In the genomic region with DNA sequence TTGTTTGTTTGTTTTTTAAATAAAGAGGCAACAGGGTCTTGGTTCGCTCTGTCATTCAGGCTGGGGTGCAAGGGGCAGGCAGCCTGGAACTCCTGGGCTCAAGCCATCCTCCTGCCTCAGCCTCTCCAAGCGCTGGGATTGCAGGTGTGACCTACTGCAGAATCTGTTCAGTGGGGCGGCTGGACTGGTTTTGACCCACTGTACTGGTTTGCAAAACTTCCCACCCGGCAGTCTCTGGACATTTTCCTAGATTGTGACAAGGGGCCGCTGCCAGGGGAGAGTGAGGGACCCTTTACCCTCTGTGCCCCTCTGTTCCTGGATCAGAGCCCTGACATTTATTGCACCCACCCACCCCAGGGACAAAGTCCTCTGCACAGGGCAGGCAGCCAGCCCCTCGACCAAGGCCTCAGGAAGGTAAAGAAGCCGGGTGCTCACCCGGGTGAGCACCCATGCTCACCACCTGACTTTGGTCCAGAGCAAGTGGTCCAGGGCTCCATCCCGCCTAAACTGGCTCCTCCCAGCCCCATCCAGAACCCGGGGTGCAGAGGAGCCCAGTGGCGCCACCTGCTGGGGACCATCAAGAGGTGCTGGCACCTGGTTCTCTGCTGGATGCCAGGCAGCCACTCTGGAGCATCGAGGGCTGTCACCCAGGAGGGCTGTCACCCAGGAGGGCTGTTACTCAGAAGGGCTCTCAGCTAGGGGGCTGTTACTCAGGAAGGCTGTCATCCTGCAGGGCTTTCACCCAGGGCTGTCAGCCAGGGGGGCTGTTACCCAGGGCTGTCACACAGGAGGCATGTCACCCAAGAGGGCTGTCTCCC, we compare ENCODE assay signal across 8 cellular contexts.
DNase-seq lines count a peak whose midpoint lies in the region; ATAC-seq and TF ChIP-seq lines count a peak whose summit lies in the region.

No MANE protein-coding gene starts in this region.

- no peaks in the 10 kb centered on the region for H3K4me1 Mint-ChIP-seq in CD8-positive, alpha-beta T cell (ENCODE audit: low read depth)
- H3K4me1 Mint-ChIP-seq in naive thymus-derived CD4-positive, alpha-beta T cell, result peaks cover 0 to 2% (median 0%) of the 10 kb centered on the region in 7 donors

- no peaks in the 10 kb centered on the region for H3K36me3 Mint-ChIP-seq in CD8-positive, alpha-beta T cell
- H3K36me3 Mint-ChIP-seq in naive thymus-derived CD4-positive, alpha-beta T cell, result peaks cover 0 to 4% (median 0%) of the 10 kb centered on the region in 5 donors

- intact Hi-C loops in CD8-positive, alpha-beta T cell (cut with DNase I, micrococcal nuclease), result no loop called here
- intact Hi-C loops in naive thymus-derived CD4-positive, alpha-beta T cell (cut with micrococcal nuclease), result no loop called here

- no peaks in the 10 kb centered on the region for H3K27me3 Mint-ChIP-seq in CD8-positive, alpha-beta T cell (ENCODE audit: low read depth)
- peaks cover 0 to 7% (median 0%) of the 10 kb centered on the region in 5 donors for H3K27me3 Mint-ChIP-seq in naive thymus-derived CD4-positive, alpha-beta T cell

- no peaks in the 10 kb centered on the region for H3K4me1 ChIP-seq in CD8-positive, alpha-beta T cell (ENCODE audit: insufficient read depth, low read length)
- H3K4me1 ChIP-seq in HAP-1, result no peaks in the 10 kb centered on the region
- no peaks in the 10 kb centered on the region for H3K4me1 ChIP-seq in naive thymus-derived CD4-positive, alpha-beta T cell (ENCODE audit: control insufficient read depth in 2 of 2, insufficient read depth in 2 of 2, low read length in 2 of 2)

- CTCF ChIA-PET in CD8-positive, alpha-beta T cell (lab: Charles Lee), result no interaction called here
- CTCF ChIA-PET in naive thymus-derived CD4-positive, alpha-beta T cell (lab: Charles Lee), result no interaction called here

- H3K4me3 ChIP-seq in CD8-positive, alpha-beta T cell (ENCODE audit: low read depth, low read length), result no peak overlapping the region
- H3K4me3 ChIP-seq in HAP-1 (no peak overlapping the region), choroid plexus epithelial cell (ENCODE audit: low read depth, low read length) (no peak overlapping the region)
- no peak overlapping the region for H3K4me3 ChIP-seq in naive thymus-derived CD4-positive, alpha-beta T cell (ENCODE audit: low read length)

- no peaks in the 10 kb centered on the region for H3K27me3 ChIP-seq in CD8-positive, alpha-beta T cell (ENCODE audit: insufficient read depth, low read length)
- no peaks in the 10 kb centered on the region for H3K27me3 ChIP-seq in HAP-1 (ENCODE audit: low read depth)
- H3K27me3 ChIP-seq in naive thymus-derived CD4-positive, alpha-beta T cell (ENCODE audit: control insufficient read depth in 2 of 2, insufficient read depth in 2 of 2, low read length in 2 of 2), result no peaks in the 10 kb centered on the region

- peak; percentile 42 for TF ChIP-seq CTCF in CD8-positive, alpha-beta T cell (IDR thresholded peaks at IDR 0.05)
- TF ChIP-seq CTCF in choroid plexus epithelial cell (conservative IDR thresholded peaks at IDR 0.05; ENCODE audit: low read depth, low read length), result peak; percentile 68

- H3K36me3 ChIP-seq in CD8-positive, alpha-beta T cell (ENCODE audit: insufficient read depth, low read length), result no peaks in the 10 kb centered on the region
- no peaks in the 10 kb centered on the region for H3K36me3 ChIP-seq in HAP-1 (replicated peaks)
- no peaks in the 10 kb centered on the region for H3K36me3 ChIP-seq in naive thymus-derived CD4-positive, alpha-beta T cell (ENCODE audit: control insufficient read depth in 2 of 3, insufficient read depth in 3 of 3, low read length in 3 of 3)

- H3K9me3 ChIP-seq in CD8-positive, alpha-beta T cell (ENCODE audit: low read length), result no peaks in the 10 kb centered on the region
- H3K9me3 ChIP-seq in HAP-1, result no peaks in the 10 kb centered on the region
- H3K9me3 ChIP-seq in naive thymus-derived CD4-positive, alpha-beta T cell (ENCODE audit: control insufficient read depth in 2 of 3, low read length in 3 of 3), result peaks cover 0 to 8% (median 0%) of the 10 kb centered on the region in 3 experiments

- no peak overlapping the region for H3K27ac ChIP-seq in CD8-positive, alpha-beta T cell (ENCODE audit: low read depth, low read length)
- H3K27ac ChIP-seq in naive thymus-derived CD4-positive, alpha-beta T cell (ENCODE audit: low read depth, low read length), result no peak overlapping the region

- no peak overlapping the region for H3K4me3 Mint-ChIP-seq in CD8-positive, alpha-beta T cell
- no peak overlapping the region for H3K4me3 Mint-ChIP-seq in naive thymus-derived CD4-positive, alpha-beta T cell

- in situ Hi-C loops in HAP-1 (cut with MboI; ENCODE audit: low sequenced_read_pairs) (loop anchor here (25.0 kb wide), 1 partner anchor 311 kb away; the partner anchor contains the start of gene ZNF287), SK-MEL-5 (cut with HindIII; ENCODE audit: low pct_unique_long_range_greater_than_20kb, low sequenced_read_pairs) (no loop called here)

- no peak for ATAC-seq in CD8-positive, alpha-beta T cell
- ATAC-seq in naive thymus-derived CD4-positive, alpha-beta T cell, result peak; percentile 60
- ATAC-seq in GM21576 (IDR thresholded peaks at IDR 0.05; ENCODE audit: unreplicated experiment) (no peak), HG02763 (IDR thresholded peaks at IDR 0.05; ENCODE audit: unreplicated experiment) (no peak)

- DNase-seq in CD8-positive, alpha-beta T cell, result peak in 3 of 7 experiments; percentile 28 to 48 (median 35)
- DNase-seq in HAP-1 (ENCODE audit: low spot score in 2 of 2) (peak; percentile 16 to 76), SK-MEL-5 (ENCODE audit: low read depth, low spot score) (peak; percentile 59), choroid plexus epithelial cell (ENCODE audit: low read depth) (peak; percentile 18), DMS153 (lab: John Stamatoyannopoulos, UW) (no peak)
- peak in 3 of 9 donors; percentile 7 to 46 (median 16) for DNase-seq in naive thymus-derived CD4-positive, alpha-beta T cell

- H3K27ac Mint-ChIP-seq in CD8-positive, alpha-beta T cell, result no peak overlapping the region
- no peak overlapping the region for H3K27ac Mint-ChIP-seq in naive thymus-derived CD4-positive, alpha-beta T cell

- POLR2A ChIA-PET in CD8-positive, alpha-beta T cell (lab: Charles Lee), result no interaction called here
- POLR2A ChIA-PET in naive thymus-derived CD4-positive, alpha-beta T cell (lab: Charles Lee), result no interaction called here

- peaks cover 3% of the 10 kb centered on the region for H3K9me3 Mint-ChIP-seq in CD8-positive, alpha-beta T cell
- peaks cover 0 to 10% (median 4%) of the 10 kb centered on the region in 11 donors for H3K9me3 Mint-ChIP-seq in naive thymus-derived CD4-positive, alpha-beta T cell
